1 cellular context compared by ENCODE assay signal in genomic region chr17:59004338-59005111, GRCh38.
TF ChIP-seq lines count a peak whose summit lies in the region.

No MANE protein-coding gene starts in this region.

TF ChIP-seq in GM12878, 131 proteins besides CTCF, POLR2A, EP300 and RAD21 (continued from another document):
- no peak for TF ChIP-seq CEBPB (IDR thresholded peaks at IDR 0.05; ENCODE audit: borderline replicate concordance in 1 of 2, low read depth in 2 of 2, low read length in 2 of 2)
- TF ChIP-seq TARDBP (IDR thresholded peaks at IDR 0.05; ENCODE audit: borderline replicate concordance): no peak
- TF ChIP-seq IKZF1 (conservative IDR thresholded peaks at IDR 0.05): no peak
- TF ChIP-seq SUPT20H (IDR thresholded peaks at IDR 0.05; ENCODE audit: borderline replicate concordance, control insufficient read depth, low read depth, low read length): no peak
- peak; percentile 94 for TF ChIP-seq SMC3 (IDR thresholded peaks at IDR 0.05; ENCODE audit: borderline replicate concordance, low read length)
- TF ChIP-seq ETV6 (conservative IDR thresholded peaks at IDR 0.05 in 1 of 2, IDR thresholded peaks at IDR 0.05 in 1 of 2; ENCODE audit: borderline replicate concordance in 1 of 2, low read depth in 1 of 2): peak in 1 of 2 experiments; percentile 99; a peak in 1 of 4 replicates
- no peak for TF ChIP-seq TBL1XR1 (IDR thresholded peaks at IDR 0.05; ENCODE audit: low read depth, low read length)
- 0 out of 2 replicates have a peak, but pooled peaks have one; percentile 42 for TF ChIP-seq NBN (IDR thresholded peaks at IDR 0.05)
- TF ChIP-seq NFXL1 (IDR thresholded peaks at IDR 0.05; ENCODE audit: borderline replicate concordance): peak; percentile 64; the same call in 1 of the 2 replicates
- TF ChIP-seq, protein P1, sequence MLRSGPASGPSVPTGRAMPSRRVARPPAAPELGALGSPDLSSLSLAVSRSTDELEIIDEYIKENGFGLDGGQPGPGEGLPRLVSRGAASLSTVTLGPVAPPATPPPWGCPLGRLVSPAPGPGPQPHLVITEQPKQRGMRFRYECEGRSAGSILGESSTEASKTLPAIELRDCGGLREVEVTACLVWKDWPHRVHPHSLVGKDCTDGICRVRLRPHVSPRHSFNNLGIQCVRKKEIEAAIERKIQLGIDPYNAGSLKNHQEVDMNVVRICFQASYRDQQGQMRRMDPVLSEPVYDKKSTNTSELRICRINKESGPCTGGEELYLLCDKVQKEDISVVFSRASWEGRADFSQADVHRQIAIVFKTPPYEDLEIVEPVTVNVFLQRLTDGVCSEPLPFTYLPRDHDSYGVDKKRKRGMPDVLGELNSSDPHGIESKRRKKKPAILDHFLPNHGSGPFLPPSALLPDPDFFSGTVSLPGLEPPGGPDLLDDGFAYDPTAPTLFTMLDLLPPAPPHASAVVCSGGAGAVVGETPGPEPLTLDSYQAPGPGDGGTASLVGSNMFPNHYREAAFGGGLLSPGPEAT (IDR thresholded peaks at IDR 0.05; ENCODE audit: low read depth): 0 out of 2 replicates have a peak, but pooled peaks have one; percentile 22
- no peak for TF ChIP-seq PAX5 (IDR thresholded peaks at IDR 0.05; ENCODE audit: borderline replicate concordance, low read depth, low read length)
- TF ChIP-seq MLLT1 (IDR thresholded peaks at IDR 0.05): 0 out of 2 replicates have a peak, but pooled peaks have one; percentile 50
- TF ChIP-seq, protein P2, sequence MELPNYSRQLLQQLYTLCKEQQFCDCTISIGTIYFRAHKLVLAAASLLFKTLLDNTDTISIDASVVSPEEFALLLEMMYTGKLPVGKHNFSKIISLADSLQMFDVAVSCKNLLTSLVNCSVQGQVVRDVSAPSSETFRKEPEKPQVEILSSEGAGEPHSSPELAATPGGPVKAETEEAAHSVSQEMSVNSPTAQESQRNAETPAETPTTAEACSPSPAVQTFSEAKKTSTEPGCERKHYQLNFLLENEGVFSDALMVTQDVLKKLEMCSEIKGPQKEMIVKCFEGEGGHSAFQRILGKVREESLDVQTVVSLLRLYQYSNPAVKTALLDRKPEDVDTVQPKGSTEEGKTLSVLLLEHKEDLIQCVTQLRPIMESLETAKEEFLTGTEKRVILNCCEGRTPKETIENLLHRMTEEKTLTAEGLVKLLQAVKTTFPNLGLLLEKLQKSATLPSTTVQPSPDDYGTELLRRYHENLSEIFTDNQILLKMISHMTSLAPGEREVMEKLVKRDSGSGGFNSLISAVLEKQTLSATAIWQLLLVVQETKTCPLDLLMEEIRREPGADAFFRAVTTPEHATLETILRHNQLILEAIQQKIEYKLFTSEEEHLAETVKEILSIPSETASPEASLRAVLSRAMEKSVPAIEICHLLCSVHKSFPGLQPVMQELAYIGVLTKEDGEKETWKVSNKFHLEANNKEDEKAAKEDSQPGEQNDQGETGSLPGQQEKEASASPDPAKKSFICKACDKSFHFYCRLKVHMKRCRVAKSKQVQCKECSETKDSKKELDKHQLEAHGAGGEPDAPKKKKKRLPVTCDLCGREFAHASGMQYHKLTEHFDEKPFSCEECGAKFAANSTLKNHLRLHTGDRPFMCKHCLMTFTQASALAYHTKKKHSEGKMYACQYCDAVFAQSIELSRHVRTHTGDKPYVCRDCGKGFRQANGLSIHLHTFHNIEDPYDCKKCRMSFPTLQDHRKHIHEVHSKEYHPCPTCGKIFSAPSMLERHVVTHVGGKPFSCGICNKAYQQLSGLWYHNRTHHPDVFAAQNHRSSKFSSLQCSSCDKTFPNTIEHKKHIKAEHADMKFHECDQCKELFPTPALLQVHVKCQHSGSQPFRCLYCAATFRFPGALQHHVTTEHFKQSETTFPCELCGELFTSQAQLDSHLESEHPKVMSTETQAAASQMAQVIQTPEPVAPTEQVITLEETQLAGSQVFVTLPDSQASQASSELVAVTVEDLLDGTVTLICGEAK (IDR thresholded peaks at IDR 0.05; ENCODE audit: borderline replicate concordance): peak; percentile 56; the same call in 1 of the 2 replicates
- TF ChIP-seq YY1 (IDR thresholded peaks at IDR 0.05; ENCODE audit: low read depth, low read length): peak; percentile 58; the same call in 1 of the 2 replicates
- peak; percentile 18; the same call in 1 of the 2 replicates for TF ChIP-seq RUNX3 (IDR thresholded peaks at IDR 0.05; ENCODE audit: low read length)
- TF ChIP-seq KAT2A (conservative IDR thresholded peaks at IDR 0.05; ENCODE audit: control insufficient read depth, low read depth, low read length): no peak
- no peak for TF ChIP-seq IRF4 (IDR thresholded peaks at IDR 0.05; ENCODE audit: low read depth, low read length)
- TF ChIP-seq, protein P3, sequence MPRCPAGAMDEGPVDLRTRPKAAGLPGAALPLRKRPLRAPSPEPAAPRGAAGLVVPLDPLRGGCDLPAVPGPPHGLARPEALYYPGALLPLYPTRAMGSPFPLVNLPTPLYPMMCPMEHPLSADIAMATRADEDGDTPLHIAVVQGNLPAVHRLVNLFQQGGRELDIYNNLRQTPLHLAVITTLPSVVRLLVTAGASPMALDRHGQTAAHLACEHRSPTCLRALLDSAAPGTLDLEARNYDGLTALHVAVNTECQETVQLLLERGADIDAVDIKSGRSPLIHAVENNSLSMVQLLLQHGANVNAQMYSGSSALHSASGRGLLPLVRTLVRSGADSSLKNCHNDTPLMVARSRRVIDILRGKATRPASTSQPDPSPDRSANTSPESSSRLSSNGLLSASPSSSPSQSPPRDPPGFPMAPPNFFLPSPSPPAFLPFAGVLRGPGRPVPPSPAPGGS (IDR thresholded peaks at IDR 0.05; ENCODE audit: borderline replicate concordance, insufficient read depth, low read depth, low read length, poor library complexity, severe bottlenecking): no peak
- TF ChIP-seq, protein P4, sequence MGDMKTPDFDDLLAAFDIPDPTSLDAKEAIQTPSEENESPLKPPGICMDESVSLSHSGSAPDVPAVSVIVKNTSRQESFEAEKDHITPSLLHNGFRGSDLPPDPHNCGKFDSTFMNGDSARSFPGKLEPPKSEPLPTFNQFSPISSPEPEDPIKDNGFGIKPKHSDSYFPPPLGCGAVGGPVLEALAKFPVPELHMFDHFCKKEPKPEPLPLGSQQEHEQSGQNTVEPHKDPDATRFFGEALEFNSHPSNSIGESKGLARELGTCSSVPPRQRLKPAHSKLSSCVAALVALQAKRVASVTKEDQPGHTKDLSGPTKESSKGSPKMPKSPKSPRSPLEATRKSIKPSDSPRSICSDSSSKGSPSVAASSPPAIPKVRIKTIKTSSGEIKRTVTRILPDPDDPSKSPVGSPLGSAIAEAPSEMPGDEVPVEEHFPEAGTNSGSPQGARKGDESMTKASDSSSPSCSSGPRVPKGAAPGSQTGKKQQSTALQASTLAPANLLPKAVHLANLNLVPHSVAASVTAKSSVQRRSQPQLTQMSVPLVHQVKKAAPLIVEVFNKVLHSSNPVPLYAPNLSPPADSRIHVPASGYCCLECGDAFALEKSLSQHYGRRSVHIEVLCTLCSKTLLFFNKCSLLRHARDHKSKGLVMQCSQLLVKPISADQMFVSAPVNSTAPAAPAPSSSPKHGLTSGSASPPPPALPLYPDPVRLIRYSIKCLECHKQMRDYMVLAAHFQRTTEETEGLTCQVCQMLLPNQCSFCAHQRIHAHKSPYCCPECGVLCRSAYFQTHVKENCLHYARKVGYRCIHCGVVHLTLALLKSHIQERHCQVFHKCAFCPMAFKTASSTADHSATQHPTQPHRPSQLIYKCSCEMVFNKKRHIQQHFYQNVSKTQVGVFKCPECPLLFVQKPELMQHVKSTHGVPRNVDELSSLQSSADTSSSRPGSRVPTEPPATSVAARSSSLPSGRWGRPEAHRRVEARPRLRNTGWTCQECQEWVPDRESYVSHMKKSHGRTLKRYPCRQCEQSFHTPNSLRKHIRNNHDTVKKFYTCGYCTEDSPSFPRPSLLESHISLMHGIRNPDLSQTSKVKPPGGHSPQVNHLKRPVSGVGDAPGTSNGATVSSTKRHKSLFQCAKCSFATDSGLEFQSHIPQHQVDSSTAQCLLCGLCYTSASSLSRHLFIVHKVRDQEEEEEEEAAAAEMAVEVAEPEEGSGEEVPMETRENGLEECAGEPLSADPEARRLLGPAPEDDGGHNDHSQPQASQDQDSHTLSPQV (IDR thresholded peaks at IDR 0.05): peak; percentile 31; the same call in 1 of the 2 replicates
- TF ChIP-seq TCF7 (IDR thresholded peaks at IDR 0.05; ENCODE audit: borderline replicate concordance): no peak
- TF ChIP-seq USF2 (IDR thresholded peaks at IDR 0.05; ENCODE audit: borderline replicate concordance, low read depth, low read length): no peak
- TF ChIP-seq ESRRA (IDR thresholded peaks at IDR 0.05; ENCODE audit: low read length): no peak
- no peak for TF ChIP-seq RAD51 (IDR thresholded peaks at IDR 0.05)
